In the genomic region with DNA sequence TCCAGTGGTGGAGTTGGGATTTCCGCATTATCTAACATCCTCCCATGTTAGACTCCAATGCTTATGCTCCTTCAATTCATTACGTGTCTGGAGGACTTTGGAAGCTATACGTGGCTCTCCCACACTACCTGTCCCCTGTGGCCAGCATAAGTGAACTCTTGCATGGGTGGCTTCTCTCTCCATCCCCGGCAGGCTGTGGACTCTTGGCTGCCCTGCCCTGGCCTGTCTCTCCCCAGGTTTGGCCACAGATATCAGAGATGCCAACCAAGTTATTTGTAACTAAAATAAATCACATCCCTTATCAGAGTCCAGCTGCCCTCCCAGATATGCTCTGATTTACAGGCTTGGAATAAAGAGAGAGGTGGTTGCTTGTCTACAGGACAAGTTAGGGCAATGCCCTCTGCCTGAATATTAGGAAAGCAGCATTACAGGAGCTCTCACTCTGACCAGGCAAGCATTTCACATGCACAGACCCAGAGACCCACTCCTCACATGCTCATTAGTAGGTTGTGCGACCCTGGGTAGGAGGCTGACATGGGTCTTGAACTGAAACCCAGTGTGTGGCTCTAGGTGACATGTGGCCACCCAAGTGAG, we compare ENCODE assay signal across 10 cellular contexts. TPM values are rescaled to one million over a fixed set of nuclear protein-coding genes. Genes with fewer than 3 reads are reported as not detected.
DNase-seq lines count a peak whose midpoint lies in the region; ATAC-seq, FAIRE-seq and TF ChIP-seq lines count a peak whose summit lies in the region.
"Had no signal": no experiment of that assay in that cellular context is flagged by ENCODE, and none has a peak within 500 bp of the region (broad histone marks: within the 10 kb centered on the region; RNA-seq: fewer than 3 reads in every experiment).

No MANE protein-coding gene starts in this region.

- no peak for ATAC-seq in stimulated activated effector memory CD8-positive, alpha-beta T cell treated with anti-CD3 and anti-CD28 coated beads, Interleukin-12 subunit alpha, Interleukin-12 subunit beta, amount 100 ng/mL, for 72 hours
- ATAC-seq in GM19395 (IDR thresholded peaks at IDR 0.05; ENCODE audit: unreplicated experiment) (no peak), HG03025 (IDR thresholded peaks at IDR 0.05; ENCODE audit: low FRiP score, unreplicated experiment) (no peak)
- ATAC-seq: heart left ventricle had no signal

- H4K91ac ChIP-seq in H1 (replicated peaks; ENCODE audit: insufficient read length, low read length) = peak overlapping the region; percentile 57

- no peak overlapping the region for H3K56ac ChIP-seq in H1 (replicated peaks; ENCODE audit: insufficient read length, low read depth, low read length)

- H3K36me3 ChIP-seq in PC-9 (ENCODE audit: low read depth) (peaks cover 59% of the 10 kb centered on the region), H1 (ENCODE audit: control insufficient read depth in 2 of 4, insufficient read depth in 4 of 4, low read length in 3 of 4) (no peaks in the 10 kb centered on the region)

- H3K18ac ChIP-seq in H1 (ENCODE audit: extremely low read depth, low read length) = no peak overlapping the region

- peaks cover 11% of the 10 kb centered on the region for H3K23me2 ChIP-seq in H1 (ENCODE audit: low read depth, low read length)

- intact Hi-C loops in PC-9 (cut with micrococcal nuclease; ENCODE audit: unreplicated experiment) = loop anchor here (1.0 to 10.0 kb wide), 8 partner anchors 23 to 247 kb away; no protein-coding TSS in a partner anchor

- no peak overlapping the region for H3K14ac ChIP-seq in H1 (ENCODE audit: insufficient read length)

- H4K5ac ChIP-seq in H1 (ENCODE audit: insufficient read length, low read depth, low read length) = no peak overlapping the region

- TF ChIP-seq RAD21 in H1 (IDR thresholded peaks at IDR 0.05 in 1 of 2, conservative IDR thresholded peaks at IDR 0.05 in 1 of 2; ENCODE audit: low read depth in 2 of 2, low read length in 2 of 2) = no peak

- no peak overlapping the region for H2BK120ac ChIP-seq in H1 (replicated peaks; ENCODE audit: low read depth, low read length)

- H3K9me3 ChIP-seq in PC-9 (ENCODE audit: insufficient read depth, low read depth) (0 out of 2 replicates have a peak, but pooled peaks cover 3% of the 10 kb centered on the region), H1 (ENCODE audit: insufficient read depth in 2 of 2, low read depth in 1 of 2, low read length in 1 of 2) (no peaks in the 10 kb centered on the region)
- H3K9me3 ChIP-seq: heart left ventricle had no signal

- peaks cover 100% of the 10 kb centered on the region for H3K79me2 ChIP-seq in PC-9 (ENCODE audit: low read depth)
- H3K79me2 ChIP-seq in H1 (ENCODE audit: control insufficient read depth in 1 of 2, insufficient read depth in 2 of 2, low read length in 2 of 2) = no peaks in the 10 kb centered on the region

- H2BK15ac ChIP-seq in H1 (ENCODE audit: low read length) = peak overlapping the region; percentile 12; the same call in 1 of the 2 replicates

- BruUV-seq in PC-9 (replicated peaks; lab: Mats Ljungman, UMichigan) = no TSS peak

- peak overlapping the region; percentile 26; the same call in 1 of the 2 replicates for H2BK5ac ChIP-seq in H1 (ENCODE audit: low read depth, low read length)

- no peak overlapping the region for H3K4ac ChIP-seq in H1 (replicated peaks; ENCODE audit: insufficient read length, low read depth, low read length)

- 88% methylated on average over 5 of the region's 5 CpGs; no CpG with 5 or more reads in 1 of the 2 experiments for WGBS in H1 (ENCODE audit: extremely low coverage in 1 of 2, insufficient coverage in 1 of 2, insufficient read length in 1 of 2, insufficient replicate concordance in 2 of 2, low coverage in 1 of 2, low lambda C conversion rate in 2 of 2, missing lambda C conversion rate in 1 of 2), 2 experiments

- H2AFZ ChIP-seq in PC-9 = no peak overlapping the region
- no peak overlapping the region for H2AFZ ChIP-seq in H1 (ENCODE audit: low read length)
- H2AFZ ChIP-seq: parathyroid adenoma had no signal

- H3F3A ChIP-seq in PC-9 (ENCODE audit: insufficient read depth, low read depth) = peaks cover 75% of the 10 kb centered on the region

- TF ChIP-seq EP300 in H1 (IDR thresholded peaks at IDR 0.05; ENCODE audit: borderline replicate concordance in 1 of 2, low read depth in 2 of 2, low read length in 2 of 2) = no peak

- H3K4me3 ChIP-seq in GM12875 (ENCODE audit: low read depth, low read length) (peak overlapping the region; percentile 46), PC-9 (peak overlapping the region; percentile 70), H1 (ENCODE audit: extremely low read depth in 1 of 4, insufficient read depth in 2 of 4, low read depth in 3 of 4, low read length in 4 of 4) (no peak overlapping the region)

- TF ChIP-seq POLR2A in H1 (IDR thresholded peaks at IDR 0.05; ENCODE audit: control extremely low read depth in 1 of 2, low read depth in 2 of 2, low read length in 2 of 2) = no peak

- peak overlapping the region; percentile 44; the same call in 1 of the 2 replicates for H2AK5ac ChIP-seq in H1 (ENCODE audit: low read depth, low read length)

- no peak for DNase-seq in PC-9
- no peak for DNase-seq in H1 (ENCODE audit: low read depth in 1 of 2, low spot score in 2 of 2)
- DNase-seq in stimulated activated effector memory CD8-positive, alpha-beta T cell treated with anti-CD3 and anti-CD28 coated beads, Interleukin-12 subunit alpha, Interleukin-12 subunit beta, amount 100 ng/mL, for 72 hours (ENCODE audit: low spot score in 2 of 2) = peak in 1 of 2 donors; percentile 58
- no peak for DNase-seq in NCI-H446 (lab: John Stamatoyannopoulos, UW)
- DNase-seq: activated gamma-delta T cell, heart left ventricle had no signal

- peak overlapping the region; percentile 96 for H3K27ac Mint-ChIP-seq in stimulated activated effector memory CD8-positive, alpha-beta T cell treated with anti-CD3 and anti-CD28 coated beads, Interleukin-12 subunit alpha, Interleukin-12 subunit beta, amount 100 ng/mL, for 72 hours

- no peaks in the 10 kb centered on the region for H3K9me2 ChIP-seq in PC-9 (ENCODE audit: insufficient read depth)

- POLR2A ChIA-PET in PC-9 (lab: Charles Lee; ENCODE audit: unreplicated experiment) (interaction anchor here (0.6 to 0.7 kb wide), 2 partner anchors 134 to 1042 kb away, joined by 6 to 7 read pairs; no protein-coding TSS in a partner anchor), H1 (lab: Charles Lee; ENCODE audit: partially characterized antibody) (no interaction called here)

- H3K27ac ChIP-seq in PC-9 (peak overlapping the region; percentile 91), H1 (ENCODE audit: low read depth, low read length) (no peak overlapping the region)
- H3K27ac ChIP-seq: parathyroid adenoma had no signal

- H3K9me3 Mint-ChIP-seq in stimulated activated effector memory CD8-positive, alpha-beta T cell treated with anti-CD3 and anti-CD28 coated beads, Interleukin-12 subunit alpha, Interleukin-12 subunit beta, amount 100 ng/mL, for 72 hours = peaks cover 2% of the 10 kb centered on the region

- H2BK12ac ChIP-seq in H1 (ENCODE audit: low read depth, low read length) = no peak overlapping the region; the same call in 1 of the 2 replicates

- no peak overlapping the region for H4K8ac ChIP-seq in H1 (ENCODE audit: extremely low read depth, insufficient read depth, low read length)

- CTCF ChIA-PET in PC-9 (lab: Charles Lee) = interaction anchor here (0.7 to 1.0 kb wide), 2 partner anchors 35 to 40 kb away, joined by 3 to 6 read pairs; no protein-coding TSS in a partner anchor
- CTCF ChIA-PET in H1 (lab: Charles Lee; ENCODE audit: partially characterized antibody) = interaction anchor here (0.6 to 1.3 kb wide), 3 partner anchors 12 to 571 kb away, joined by 3 to 4 read pairs (median 3); no protein-coding TSS in a partner anchor

- H2BK20ac ChIP-seq in H1 (ENCODE audit: low read length) = no peak overlapping the region

- TF ChIP-seq CTCF in GM12875 (IDR thresholded peaks at IDR 0.05; ENCODE audit: borderline replicate concordance, insufficient read depth, low read depth, low read length) (no peak), PC-9 (conservative IDR thresholded peaks at IDR 0.05) (no peak; the same call in 1 of the 2 replicates), H1 (IDR thresholded peaks at IDR 0.05; ENCODE audit: control extremely low read depth in 1 of 3, insufficient read depth in 1 of 3, low read depth in 1 of 3, low read length in 3 of 3) (no peak)

- H3K4me1 ChIP-seq in PC-9 (replicated peaks; ENCODE audit: insufficient read depth) (peaks cover 79% of the 10 kb centered on the region), H1 (replicated peaks in 1 of 4; ENCODE audit: control insufficient read depth in 3 of 4, insufficient read depth in 4 of 4, low read length in 3 of 4) (peaks cover 0 to 6% (median 3%) of the 10 kb centered on the region in 4 experiments; a peak in 6 of 7 replicates)

- H3K9ac ChIP-seq in H1 (replicated peaks in 1 of 4; ENCODE audit: extremely low read depth in 1 of 4, low read depth in 3 of 4, low read length in 3 of 4) = no peak overlapping the region
- H3K9ac ChIP-seq: parathyroid adenoma had no signal

- H3K4me2 ChIP-seq in PC-9 (peak overlapping the region; percentile 97), H1 (ENCODE audit: insufficient read depth in 1 of 2, low read depth in 2 of 2, low read length in 2 of 2) (no peak overlapping the region)

- H3K4me1 Mint-ChIP-seq in stimulated activated effector memory CD8-positive, alpha-beta T cell treated with anti-CD3 and anti-CD28 coated beads, Interleukin-12 subunit alpha, Interleukin-12 subunit beta, amount 100 ng/mL, for 72 hours = peaks cover 77% of the 10 kb centered on the region

- no peaks in the 10 kb centered on the region for H3K27me3 ChIP-seq in PC-9 (ENCODE audit: insufficient read depth, low read depth)
- H3K27me3 ChIP-seq in H1 (replicated peaks in 1 of 4; ENCODE audit: control insufficient read depth in 3 of 4, extremely low read depth in 1 of 4, insufficient read depth in 3 of 4, low read length in 3 of 4) = peaks cover 13 to 19% (median 19%) of the 10 kb centered on the region in 4 experiments

- FAIRE-seq in H1 (lab: Jason Lieb, UNC) = no peak

- no peaks in the 10 kb centered on the region for H3K79me1 ChIP-seq in H1 (ENCODE audit: low read depth, low read length)

- no peak overlapping the region for H3K23ac ChIP-seq in H1 (ENCODE audit: insufficient read length)

- H3K4me3 Mint-ChIP-seq in stimulated activated effector memory CD8-positive, alpha-beta T cell treated with anti-CD3 and anti-CD28 coated beads, Interleukin-12 subunit alpha, Interleukin-12 subunit beta, amount 100 ng/mL, for 72 hours = peak overlapping the region; percentile 82

- peaks cover 99% of the 10 kb centered on the region for H3K36me3 Mint-ChIP-seq in stimulated activated effector memory CD8-positive, alpha-beta T cell treated with anti-CD3 and anti-CD28 coated beads, Interleukin-12 subunit alpha, Interleukin-12 subunit beta, amount 100 ng/mL, for 72 hours

- H4K20me1 ChIP-seq in PC-9 (ENCODE audit: insufficient read depth) = peaks cover 33% of the 10 kb centered on the region
- no peaks in the 10 kb centered on the region for H4K20me1 ChIP-seq in H1 (replicated peaks in 1 of 2; ENCODE audit: control insufficient read depth in 1 of 2, insufficient read depth in 2 of 2, low read length in 2 of 2)

RNA-seq across cellular contexts. Expression of a gene that starts 4.6 kb away (rescaled TPM):
- total RNA-seq in PC-9 (2021) = 775 and 872 TPM in 2 replicates
- total RNA-seq in H1 (2021; fragmentation: NEBNext Ultra II Directional; extraction: Animal tissue kit (Norgen Biotek cat#: 25700)) = 11.8 and 13.4 TPM in 2 replicates
- polyA plus RNA-seq in H1 (2011; rRNA removed) = 9.9 and 13.7 TPM in 2 replicates
- 8.9 TPM for polyA plus RNA-seq in H1 (2011; cell fraction: cytosol; rRNA removed)
- 13.7 TPM for polyA plus RNA-seq in H1 (2011; cell fraction: nucleus; rRNA removed)
- 10.0 to 13.9 TPM (median 12.5 TPM) in 4 replicates for polyA plus RNA-seq in H1 (2012, experiment 1 of 2)
- 4.9 TPM for polyA plus RNA-seq in H1 (2012, experiment 2 of 2)
- 18.4 TPM for polyA plus RNA-seq in H1 (2013, experiment 1 of 2)
- 22.9 TPM for polyA plus RNA-seq in H1 (2013, experiment 2 of 2)
- polyA minus RNA-seq in H1 (2011; rRNA and poly(A)+ RNA removed) = 18.6 and 28.2 TPM in 2 replicates
- 9.8 TPM for polyA minus RNA-seq in H1 (2011; cell fraction: cytosol; rRNA and poly(A)+ RNA removed)
- polyA minus RNA-seq in H1 (2011; cell fraction: nucleus; rRNA and poly(A)+ RNA removed) = 25.2 TPM

Comparison
In these comparisons a context has a peak if more than half of its experiments do, and no peak if none do; other contexts are left out.
1. H3K4me3 ChIP-seq: peak in GM12875 (single experiment) and PC-9 (single experiment); none in H1 (0 of 4).
2. RNA of a gene that starts 4.6 kb away (total RNA-seq): 775 to 872 TPM in PC-9; 11.8 to 13.4 TPM in H1; every median in the first group is over 10 times any median in the second.